Comparison of ENCODE assay signal across 8 cellular contexts in genomic region chr3:51099794-51100542, GRCh38.
DNase-seq lines count a peak whose midpoint lies in the region; ATAC-seq, FAIRE-seq and TF ChIP-seq lines count a peak whose summit lies in the region.

No MANE protein-coding gene starts in this region.

- H3K27ac ChIP-seq in A549 (no peak overlapping the region), ascending aorta (no peak overlapping the region), stomach (no peak overlapping the region)

- DNase-seq in A549 (ENCODE audit: low read depth in 1 of 2, low spot score in 1 of 2) = peak; percentile 22 to 49
- DNase-seq in EL = peak; percentile 52
- DNase-seq in NCI-H1930 (lab: John Stamatoyannopoulos, UW) = peak; percentile 0 to 29
- no peak for DNase-seq in ascending aorta (ENCODE audit: low spot score in 2 of 2)
- DNase-seq in iPS DF 4.7 (ENCODE audit: extremely low read depth, low spot score) = peak; percentile 58
- DNase-seq in stomach = peak; percentile 72

- H3K36me3 ChIP-seq in ascending aorta = no peaks in the 10 kb centered on the region
- H3K36me3 ChIP-seq in stomach = no peaks in the 10 kb centered on the region

- TF ChIP-seq RAD21 in A549 (conservative IDR thresholded peaks at IDR 0.05 in 1 of 2, IDR thresholded peaks at IDR 0.05 in 1 of 2) = peak; percentile 58 to 62; a peak in 4 of 5 replicates

- ATAC-seq in A549 (peak; percentile 90 to 96), GM21528 (IDR thresholded peaks at IDR 0.05; ENCODE audit: low FRiP score, unreplicated experiment) (no peak), HG02981 (IDR thresholded peaks at IDR 0.05; ENCODE audit: unreplicated experiment) (no peak)

- POLR2A ChIA-PET in A549 (lab: Yijun Ruan, JAX) = no interaction called here

- FAIRE-seq in A549 (lab: Jason Lieb, UNC) = no peak

- TF ChIP-seq CTCF in A549 (IDR thresholded peaks at IDR 0.05) (peak; percentile 60), ascending aorta (IDR thresholded peaks at IDR 0.05) (peak in 2 of 3 experiments; percentile 39 to 56), stomach (IDR thresholded peaks at IDR 0.05) (peak in 5 of 7 experiments; percentile 44 to 67 (median 50))

- no peak overlapping the region for H3K4me2 ChIP-seq in A549

- CTCF ChIA-PET in A549 (lab: Yijun Ruan, JAX) = interaction anchor here (0.6 to 6.0 kb wide), 31 partner anchors 8 to 486 kb away, joined by 3 to 56 read pairs (median 3); partner anchors contain the start of gene MAPKAPK3

- TF ChIP-seq EP300 in A549 (IDR thresholded peaks at IDR 0.05) (no peak), stomach (IDR thresholded peaks at IDR 0.05) (no peak)

- TF ChIP-seq POLR2A in A549 (IDR thresholded peaks at IDR 0.05; ENCODE audit: low read length) = no peak
- no peak for TF ChIP-seq POLR2A in stomach (IDR thresholded peaks at IDR 0.05)

- 33% methylated on average over 3 of the region's 3 CpGs for WGBS in A549 (ENCODE audit: missing lambda C conversion rate)
- 38 to 59% (median 44%) methylated on average over 3 of the region's 3 CpGs for WGBS in stomach, 5 donors

- H3K4me1 ChIP-seq in A549 (no peaks in the 10 kb centered on the region), ascending aorta (no peaks in the 10 kb centered on the region), stomach (no peaks in the 10 kb centered on the region)

- no peaks in the 10 kb centered on the region for H3K27me3 ChIP-seq in ascending aorta
- H3K27me3 ChIP-seq in stomach = no peaks in the 10 kb centered on the region

- intact Hi-C loops in ascending aorta (cut with DNase I) (loop anchor here (2.0 kb wide), 1 partner anchor 273 kb away; no protein-coding TSS in a partner anchor), stomach (cut with DNase I; ENCODE audit: low total_unique reads) (loop anchor here (10.0 kb wide), 1 partner anchor 255 kb away; no protein-coding TSS in a partner anchor)

- no peaks in the 10 kb centered on the region for H3K9me3 ChIP-seq in A549
- peaks cover 0 to 3% of the 10 kb centered on the region in 2 donors for H3K9me3 ChIP-seq in ascending aorta
- H3K9me3 ChIP-seq in stomach = no peaks in the 10 kb centered on the region

- H3K4me3 ChIP-seq in A549 (no peak overlapping the region), ascending aorta (no peak overlapping the region), stomach (no peak overlapping the region)

TF ChIP-seq in A549, 52 proteins besides CTCF, POLR2A, EP300 and RAD21:
- TF ChIP-seq NPAS2 (CRISPR knock-in tag; IDR thresholded peaks at IDR 0.05; ENCODE audit: borderline replicate concordance) (no peak), SMC3 (IDR thresholded peaks at IDR 0.05) (peak; percentile 73), CHD2 (IDR thresholded peaks at IDR 0.05; ENCODE audit: low read length, partially characterized antibody) (no peak)

Comparison
In these comparisons a context has a peak if more than half of its experiments do, and no peak if none do; other contexts are left out.
1. ATAC-seq: peak in A549 (2 of 2); none in GM21528 (single experiment) and HG02981 (single experiment).
2. DNase-seq: peak in A549 (2 of 2), EL (single experiment), NCI-H1930 (2 of 2), iPS DF 4.7 (single experiment) and stomach (single experiment); none in ascending aorta (0 of 2).
3. Peak in every context shown above with its lines, with median percentiles within 50 percentile points of each other: CTCF ChIP-seq.